11 cellular contexts compared by ENCODE assay signal in genomic region chr2:203949228-203949627, GRCh38. TPM values are rescaled to one million over a fixed set of nuclear protein-coding genes. Genes with fewer than 3 reads are reported as not detected.
DNase-seq lines count a peak whose midpoint lies in the region; ATAC-seq, FAIRE-seq and TF ChIP-seq lines count a peak whose summit lies in the region.
"Had no signal": no experiment of that assay in that cellular context is flagged by ENCODE, and none has a peak within 500 bp of the region (broad histone marks: within the 10 kb centered on the region; RNA-seq: fewer than 3 reads in every experiment).

No MANE protein-coding gene starts in this region.

- no peaks in the 10 kb centered on the region; the same call in 1 of the 2 replicates for H3K9me2 ChIP-seq in PC-3 (replicated peaks; ENCODE audit: low read length)

- H2AFZ ChIP-seq in PC-3 (ENCODE audit: low read length) (no peak overlapping the region), HepG2 (ENCODE audit: low read length) (no peak overlapping the region)

- CTCF ChIA-PET in PC-3 (lab: Charles Lee) = no interaction called here
- CTCF ChIA-PET in HepG2 (lab: Yijun Ruan, JAX; ENCODE audit: low intra/inter-chr PET ratio, low total read pairs) = no interaction called here

- no peak overlapping the region for H3K27ac ChIP-seq in PC-3 (ENCODE audit: low read length)
- H3K27ac ChIP-seq in HepG2 (ENCODE audit: extremely low read length, insufficient read depth, low read length) = no peak overlapping the region
- no peak overlapping the region for H3K27ac ChIP-seq in testis

- no peak for TF ChIP-seq CTCF in PC-3 (conservative IDR thresholded peaks at IDR 0.05; ENCODE audit: low read depth, low read length)
- TF ChIP-seq CTCF in fibroblast of mammary gland (conservative IDR thresholded peaks at IDR 0.05; ENCODE audit: control insufficient read depth, insufficient read depth, low read depth, low read length) = no peak
- TF ChIP-seq CTCF in HepG2 (CRISPR knock-in tag; IDR thresholded peaks at IDR 0.05) = no peak
- no peak for TF ChIP-seq CTCF in testis (IDR thresholded peaks at IDR 0.05)

- H3K9ac ChIP-seq in PC-3 (ENCODE audit: low read length) (no peak overlapping the region), HepG2 (ENCODE audit: insufficient read depth, low read depth, low read length) (no peak overlapping the region)

- ATAC-seq in GM21390 (IDR thresholded peaks at IDR 0.05; ENCODE audit: unreplicated experiment) = peak; percentile 17
- ATAC-seq in PC-3 = no peak
- no peak for ATAC-seq in HepG2
- no peak for ATAC-seq in GM18517 (IDR thresholded peaks at IDR 0.05; ENCODE audit: unreplicated experiment)

- in situ Hi-C loops in HepG2 (cut with HindIII; ENCODE audit: extremely low pct_ligation_motif_present, low pct_unique_long_range_greater_than_20kb) = no loop called here

- H3F3A ChIP-seq in PC-3 (ENCODE audit: low read length, unreplicated experiment) = no peaks in the 10 kb centered on the region

- peak; percentile 51 for DNase-seq in EH (ENCODE audit: low read depth)
- peak; percentile 10 for DNase-seq in PC-3
- peak; percentile 11 for DNase-seq in fibroblast of mammary gland (ENCODE audit: low read depth)
- DNase-seq in HepG2 (ENCODE audit: low spot score) = no peak
- DNase-seq in epidermal melanocyte (ENCODE audit: insufficient read length, low spot score) = no peak
- DNase-seq in testis = no peak
- DNase-seq: Caco-2, NCI-H1417 treated with DMSO at 0.1 percent for 48 hours had no signal

- no peaks in the 10 kb centered on the region for H3K9me3 ChIP-seq in PC-3 (ENCODE audit: low read length)
- H3K9me3 ChIP-seq in HepG2 (ENCODE audit: low read length) = peaks cover 2% of the 10 kb centered on the region
- H3K9me3 ChIP-seq in testis = no peaks in the 10 kb centered on the region

- no peaks in the 10 kb centered on the region for H4K20me1 ChIP-seq in PC-3 (ENCODE audit: low read length)
- no peaks in the 10 kb centered on the region for H4K20me1 ChIP-seq in HepG2 (ENCODE audit: insufficient read depth, low read length)

- TF ChIP-seq RAD21 in HepG2 (CRISPR knock-in tag; IDR thresholded peaks at IDR 0.05) = no peak

- intact Hi-C loops in PC-3 (cut with micrococcal nuclease) (no loop called here), HepG2 (cut with micrococcal nuclease; ENCODE audit: unreplicated experiment) (no loop called here), testis (cut with DNase I; ENCODE audit: low total_unique reads) (no loop called here)

- H3K79me2 ChIP-seq in PC-3 (ENCODE audit: low read length) (no peaks in the 10 kb centered on the region), HepG2 (ENCODE audit: insufficient read depth, low read length) (no peaks in the 10 kb centered on the region)

- FAIRE-seq in HepG2 (lab: Jason Lieb, UNC) = no peak

- BruUV-seq in PC-3 (replicated peaks; lab: Mats Ljungman, UMichigan) (no TSS peak), HepG2 (replicated peaks; lab: Mats Ljungman, UMichigan) (no TSS peak)

- TF ChIP-seq POLR2A in HepG2 (IDR thresholded peaks at IDR 0.05; ENCODE audit: insufficient read depth in 1 of 2, low read depth in 2 of 2, low read length in 2 of 2) = no peak
- TF ChIP-seq POLR2A in testis (IDR thresholded peaks at IDR 0.05) = no peak

- no peaks in the 10 kb centered on the region for H3K4me1 ChIP-seq in PC-3 (ENCODE audit: insufficient read depth, low read length)
- H3K4me1 ChIP-seq in HepG2 (ENCODE audit: insufficient read depth, low read length) = no peaks in the 10 kb centered on the region
- H3K4me1 ChIP-seq in testis = no peaks in the 10 kb centered on the region
- H3K4me1 ChIP-seq: Caco-2 had no signal

- H3K4me2 ChIP-seq in PC-3 (ENCODE audit: low read length) = no peak overlapping the region
- H3K4me2 ChIP-seq in HepG2 (ENCODE audit: low read depth, low read length) = no peak overlapping the region

- 17% methylated on average over 2 of the region's 2 CpGs for WGBS in HepG2 (ENCODE audit: low lambda C conversion rate)
- 82 to 94% methylated on average over 2 of the region's 2 CpGs for WGBS in testis, 2 donors

- TF ChIP-seq EP300 in HepG2 (IDR thresholded peaks at IDR 0.05; ENCODE audit: low read depth in 2 of 2, low read length in 2 of 2) = no peak
- no peak for TF ChIP-seq EP300 in HepG2 (CRISPR knock-in tag; IDR thresholded peaks at IDR 0.05; ENCODE audit: borderline replicate concordance)

- H3K27me3 ChIP-seq in PC-3 (ENCODE audit: low read length) (peaks cover 24% of the 10 kb centered on the region; the same call in 1 of the 2 replicates), HepG2 (ENCODE audit: control insufficient read depth in 1 of 2, insufficient read depth in 2 of 2, low read length in 2 of 2) (0 out of 5 replicates have a peak, but pooled peaks cover 0 to 1% of the 10 kb centered on the region in 2 experiments), testis (no peaks in the 10 kb centered on the region)

- H3K36me3 ChIP-seq in PC-3 (ENCODE audit: low read depth, low read length) (no peaks in the 10 kb centered on the region), HepG2 (replicated peaks in 1 of 2; ENCODE audit: control insufficient read depth in 1 of 2, insufficient read depth in 2 of 2, low read length in 2 of 2) (no peaks in the 10 kb centered on the region), testis (ENCODE audit: low read depth, missing control alignments) (no peaks in the 10 kb centered on the region)

- H3K4me3 ChIP-seq in PC-3 (ENCODE audit: low read length) (no peak overlapping the region), fibroblast of mammary gland (ENCODE audit: control insufficient read depth, low read depth, low read length) (no peak overlapping the region), HepG2 (replicated peaks in 1 of 3; ENCODE audit: insufficient read depth in 1 of 3, low read depth in 2 of 3, low read length in 3 of 3) (no peak overlapping the region), testis (no peak overlapping the region)

- POLR2A ChIA-PET in PC-3 (lab: Charles Lee; ENCODE audit: unreplicated experiment) = no interaction called here
- POLR2A ChIA-PET in HepG2 (lab: Yijun Ruan, JAX) = no interaction called here

TF ChIP-seq in HepG2, 621 proteins besides CTCF, POLR2A, EP300 and RAD21:
- TF ChIP-seq RNF2 (conservative IDR thresholded peaks at IDR 0.05; ENCODE audit: low read depth) (no peak), GABPA (IDR thresholded peaks at IDR 0.05; ENCODE audit: low read depth, low read length) (no peak), GABPA (CRISPR knock-in tag; IDR thresholded peaks at IDR 0.05; ENCODE audit: low read depth) (no peak)

RNA-seq across cellular contexts. Expression of gene ICOS, which starts 12.7 kb away (rescaled TPM):
- total RNA-seq in PC-3 (2014; rRNA removed) (not detected in 2 replicates), HepG2 (2016; rRNA removed; fragmentation: Illumina TruSeq; extraction: Trizol) (not detected in 2 replicates), testis (under 1 TPM; 0.16 to 0.62 TPM)
- total RNA-seq in HepG2 (2016; cell fraction: cytosol; rRNA removed; fragmentation: Illumina TruSeq; extraction: Trizol; ENCODE audit: low read depth) = not detected in 2 replicates
- not detected in 2 replicates for total RNA-seq in HepG2 (2016; cell fraction: insoluble cytoplasmic fraction; rRNA removed; fragmentation: Illumina TruSeq; extraction: Trizol)
- not detected in 2 replicates for total RNA-seq in HepG2 (2016; cell fraction: membrane; rRNA removed; fragmentation: Illumina TruSeq; extraction: Trizol)
- not detected in 2 replicates for total RNA-seq in HepG2 (2016; cell fraction: nucleus; rRNA removed; fragmentation: Illumina TruSeq; extraction: Trizol)
- polyA plus RNA-seq in HepG2 (2011; rRNA removed) (0.03 TPM in 1 of 2 replicates, not detected in the other), testis (ENCODE audit: insufficient read depth, low read depth, low replicate concordance) (0.91 TPM)
- polyA plus RNA-seq in HepG2 (2011; cell fraction: cytosol; rRNA removed) = not detected in 2 replicates
- polyA plus RNA-seq in HepG2 (2011; cell fraction: nucleus; rRNA removed) = not detected in 2 replicates
- polyA plus RNA-seq in HepG2 (2012) = not detected in 2 replicates
- polyA plus RNA-seq in HepG2 (2016; cell fraction: cytosol; fragmentation: Illumina TruSeq; extraction: Trizol; ENCODE audit: low read depth) = not detected in 2 replicates
- polyA plus RNA-seq in HepG2 (2016; cell fraction: insoluble cytoplasmic fraction; fragmentation: Illumina TruSeq; extraction: Trizol; ENCODE audit: low read depth) = not detected in 2 replicates
- polyA plus RNA-seq in HepG2 (2016; cell fraction: membrane; fragmentation: Illumina TruSeq; extraction: Trizol; ENCODE audit: low read depth) = not detected in 2 replicates
- not detected in 2 replicates for polyA plus RNA-seq in HepG2 (2016; cell fraction: nucleus; fragmentation: Illumina TruSeq; extraction: Trizol; ENCODE audit: insufficient read depth, low read depth)
- not detected in 2 replicates for polyA minus RNA-seq in HepG2 (2011; rRNA and poly(A)+ RNA removed; ENCODE audit: low replicate concordance)
- polyA minus RNA-seq in HepG2 (2011; cell fraction: cytosol; rRNA and poly(A)+ RNA removed) = not detected in 2 replicates
- not detected in 2 replicates for polyA minus RNA-seq in HepG2 (2011; cell fraction: nucleus; rRNA and poly(A)+ RNA removed)
- total RNA-seq: Caco-2, renal cortical epithelial cell had no signal

Comparison
In these comparisons a context has a peak if more than half of its experiments do, and no peak if none do; other contexts are left out.
1. DNase-seq: peak in EH (single experiment), PC-3 (single experiment) and fibroblast of mammary gland (single experiment); none in HepG2 (single experiment), epidermal melanocyte (single experiment) and testis (single experiment).